ENCODE assay signal across 1 cellular context in genomic region chr5:14521748-14522147, GRCh38.
TF ChIP-seq lines count a peak whose summit lies in the region.

No MANE protein-coding gene starts in this region.

TF ChIP-seq in H1, 55 proteins besides CTCF, POLR2A, EP300 and RAD21:
- TF ChIP-seq SUZ12 (IDR thresholded peaks at IDR 0.05; ENCODE audit: low read length) = no peak
TF ChIP-seq in H1: peak in this region for 0.
